Comparison of ENCODE assay signal across 23 cellular contexts in genomic region chr22:23548501-23549197, GRCh38. TPM values are rescaled to one million over a fixed set of nuclear protein-coding genes. Genes with fewer than 3 reads are reported as not detected.
"Had no signal": no experiment of that assay in that cellular context is flagged by ENCODE, and none has a peak within 500 bp of the region (broad histone marks: within the 10 kb centered on the region; RNA-seq: fewer than 3 reads in every experiment).

No MANE protein-coding gene starts in this region.

- H3K4me1 Mint-ChIP-seq: activated B cell treated with CpG ODN at 0.5 μM for 24 hours, neural crest cell had no signal

- DNase-seq: activated B cell treated with CpG ODN at 0.5 μM for 24 hours; activated CD4-positive, alpha-beta T cell treated with anti-CD3 and anti-CD28 coated beads for 4 hours; activated CD8-positive, alpha-beta T cell treated with anti-CD3 and anti-CD28 coated beads for 36 hours; activated gamma-delta T cell treated with Interleukin-2 at 50 U/mL for 16 hours; activated T-cell treated with anti-CD3 and anti-CD28 coated beads, Interleukin-2, amount 50 U/mL, for 72 hours; central memory CD4-positive, alpha-beta T cell; colonic mucosa; erythroblast; hypothalamus; right lobe of liver; stimulated activated CD4-positive, alpha-beta T cell treated with anti-CD3 and anti-CD28 coated beads, Interleukin-1b, Interleukin-23, amount 100 ng/mL, for 48 hours; stimulated activated CD8-positive, alpha-beta memory T cell treated with anti-CD3 and anti-CD28 coated beads, Interleukin-4, amount 100 ng/mL, for 48 hours; stimulated activated naive CD4-positive, alpha-beta T cell; SW 1271; T-helper 2 cell had no signal

- H3K9me3 Mint-ChIP-seq: activated T-cell treated with anti-CD3 and anti-CD28 coated beads, Interleukin-2, amount 50 U/mL, for 72 hours; neural crest cell had no signal

- H3K4me3 Mint-ChIP-seq: activated B cell treated with CpG ODN at 0.5 μM for 24 hours; activated CD8-positive, alpha-beta T cell treated with anti-CD3 and anti-CD28 coated beads for 36 hours; activated T-cell treated with anti-CD3 and anti-CD28 coated beads, Interleukin-2, amount 50 U/mL, for 72 hours; brain; neural crest cell had no signal

- H3K27me3 ChIP-seq: colonic mucosa, right lobe of liver had no signal

- H3K4me3 ChIP-seq: colonic mucosa, right lobe of liver, tibial artery had no signal

- H3K9me3 ChIP-seq: colonic mucosa, right lobe of liver had no signal

- ATAC-seq: activated CD8-positive, alpha-beta T cell treated with anti-CD3 and anti-CD28 coated beads for 36 hours; activated T-cell treated with anti-CD3 and anti-CD28 coated beads, Interleukin-2, amount 50 U/mL, for 72 hours had no signal

- H3K36me3 ChIP-seq: colonic mucosa, right lobe of liver, tibial artery had no signal

- H3K27ac Mint-ChIP-seq: activated B cell treated with CpG ODN at 0.5 μM for 24 hours; activated CD8-positive, alpha-beta T cell treated with anti-CD3 and anti-CD28 coated beads for 36 hours; activated T-cell treated with anti-CD3 and anti-CD28 coated beads, Interleukin-2, amount 50 U/mL, for 72 hours had no signal

- H3K27me3 Mint-ChIP-seq: activated B cell treated with CpG ODN at 0.5 μM for 24 hours; activated CD8-positive, alpha-beta T cell treated with anti-CD3 and anti-CD28 coated beads for 36 hours had no signal

- H3K36me3 Mint-ChIP-seq: brain had no signal

- H3K4me1 ChIP-seq: colonic mucosa, right lobe of liver, tibial artery had no signal

- H3K27ac ChIP-seq: colonic mucosa, right lobe of liver, tibial artery had no signal

RNA-seq across cellular contexts. Expression of gene IGLL1, which starts 31.4 kb away (rescaled TPM):
- total RNA-seq: activated B cell treated with CpG ODN at 0.5 μM for 24 hours; activated CD8-positive, alpha-beta T cell treated with anti-CD3 and anti-CD28 coated beads for 36 hours; activated T-cell treated with anti-CD3 and anti-CD28 coated beads, Interleukin-2, amount 50 U/mL, for 72 hours; colonic mucosa; frontal cortex; mammary epithelial cell; neural crest cell; osteocyte; pulmonary artery endothelial cell; right lobe of liver had no signal
- polyA plus RNA-seq: keratinocyte, mammary epithelial cell had no signal
